Comparison of ENCODE assay signal across 9 cellular contexts in the genomic region with DNA sequence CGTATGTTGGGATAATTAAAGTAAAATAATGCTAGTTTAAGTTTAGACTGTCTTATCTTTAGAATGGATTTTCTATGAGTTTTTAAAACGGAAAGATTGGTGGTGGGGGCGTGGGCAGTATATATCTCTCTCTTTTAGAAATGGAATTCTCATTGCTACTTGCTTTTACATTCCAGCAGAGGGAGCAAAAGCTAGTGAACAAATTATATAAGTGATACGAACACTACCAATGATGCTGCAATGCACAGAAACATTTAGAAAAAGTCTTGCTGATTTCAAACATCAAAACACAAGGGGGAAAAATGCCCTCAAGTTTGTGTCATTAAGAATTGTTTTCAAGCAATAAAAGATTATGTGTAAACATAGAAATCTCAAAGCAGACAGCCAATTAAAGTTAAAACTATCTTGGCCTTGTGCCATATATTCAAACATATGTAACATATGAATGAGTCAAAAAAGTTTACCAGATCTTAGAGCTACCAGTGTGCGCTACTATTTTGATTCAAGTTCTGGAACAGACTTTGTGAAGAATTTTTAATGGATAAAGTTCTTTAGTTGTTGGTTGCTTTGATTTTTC.
DNase-seq lines count a peak whose midpoint lies in the region; ATAC-seq, FAIRE-seq and TF ChIP-seq lines count a peak whose summit lies in the region.
"Had no signal": no experiment of that assay in that cellular context is flagged by ENCODE, and none has a peak within 500 bp of the region (broad histone marks: within the 10 kb centered on the region; RNA-seq: fewer than 3 reads in every experiment).

No MANE protein-coding gene starts in this region.

- H3K4me3 ChIP-seq in PC-9 = no peak overlapping the region
- H3K4me3 ChIP-seq: thoracic aorta had no signal

- peak; percentile 73 for FAIRE-seq in G401.6 (lab: Jason Lieb, UNC)

- CTCF ChIA-PET in PC-9 (lab: Charles Lee) = interaction anchor here (0.6 to 0.7 kb wide), 2 partner anchors 501 to 908 kb away, joined by 3 read pairs; no protein-coding TSS in a partner anchor
- CTCF ChIA-PET in T-cell (lab: Charles Lee) = no interaction called here

- H2AFZ ChIP-seq in PC-9 = no peak overlapping the region

- no peaks in the 10 kb centered on the region for H3K79me2 ChIP-seq in PC-9 (ENCODE audit: low read depth)

- ATAC-seq in HG03159 (IDR thresholded peaks at IDR 0.05; ENCODE audit: unreplicated experiment) = peak; percentile 65
- no peak for ATAC-seq in T-cell (replicated peaks in 1 of 4)

- DNase-seq in PC-9 (no peak), fibroblast of the conjunctiva (ENCODE audit: low read depth) (peak; percentile 26), mesenteric fat pad (ENCODE audit: low spot score) (no peak), T-cell (no peak), NCI-H345 (lab: John Stamatoyannopoulos, UW) (no peak)
- no peak for DNase-seq in stimulated activated CD4-positive, alpha-beta T cell treated with anti-CD3 and anti-CD28 coated beads, Interleukin-4, amount 100 ng/mL, for 1 hour

- no peaks in the 10 kb centered on the region for H3K9me2 ChIP-seq in PC-9 (ENCODE audit: insufficient read depth)

- no peak overlapping the region for H3K4me2 ChIP-seq in PC-9

- peak; percentile 53 for TF ChIP-seq CTCF in PC-9 (conservative IDR thresholded peaks at IDR 0.05)

- H3K27ac ChIP-seq in PC-9 = no peak overlapping the region
- H3K27ac ChIP-seq: thoracic aorta had no signal

- H3K4me1 ChIP-seq in PC-9 (replicated peaks; ENCODE audit: insufficient read depth) = no peaks in the 10 kb centered on the region

- no peaks in the 10 kb centered on the region for H3K9me3 ChIP-seq in PC-9 (ENCODE audit: insufficient read depth, low read depth)
- H3K9me3 ChIP-seq: thoracic aorta had no signal

- H3K27ac Mint-ChIP-seq in T-cell = no peak overlapping the region

- no peaks in the 10 kb centered on the region for H3K27me3 ChIP-seq in PC-9 (ENCODE audit: insufficient read depth, low read depth)

- H4K20me1 ChIP-seq in PC-9 (ENCODE audit: insufficient read depth) = no peaks in the 10 kb centered on the region

- no peaks in the 10 kb centered on the region for H3K36me3 Mint-ChIP-seq in T-cell

- intact Hi-C loops in PC-9 (cut with micrococcal nuclease; ENCODE audit: unreplicated experiment) = no loop called here

- peaks cover 0 to 8% (median 2%) of the 10 kb centered on the region in 3 donors for H3K9me3 Mint-ChIP-seq in T-cell

- no peaks in the 10 kb centered on the region for H3F3A ChIP-seq in PC-9 (ENCODE audit: insufficient read depth, low read depth)

- H3K36me3 ChIP-seq in PC-9 (ENCODE audit: low read depth) = no peaks in the 10 kb centered on the region
- H3K36me3 ChIP-seq: thoracic aorta had no signal

- BruUV-seq in PC-9 (replicated peaks; lab: Mats Ljungman, UMichigan) = no TSS peak

- H3K4me1 Mint-ChIP-seq in T-cell = peaks cover 0 to 1% (median 0%) of the 10 kb centered on the region in 3 donors

- POLR2A ChIA-PET in PC-9 (lab: Charles Lee; ENCODE audit: unreplicated experiment) (no interaction called here), T-cell (lab: Charles Lee) (no interaction called here)

- no peak overlapping the region for H3K4me3 Mint-ChIP-seq in T-cell

- no peaks in the 10 kb centered on the region for H3K27me3 Mint-ChIP-seq in T-cell
